In genomic region chr7:98811299-98811698, GRCh38 we compare ENCODE assay signal across 17 cellular contexts. TPM values are rescaled to one million over a fixed set of nuclear protein-coding genes. Genes with fewer than 3 reads are reported as not detected.
A peak's percentile ranks its signal among the peaks of the same experiment; 100 is the strongest.
DNase-seq lines count a peak whose midpoint lies in the region; ATAC-seq, FAIRE-seq and TF ChIP-seq lines count a peak whose summit lies in the region.
"Had no signal": no experiment of that assay in that cellular context is flagged by ENCODE, and none has a peak within 500 bp of the region (broad histone marks: within the 10 kb centered on the region; RNA-seq: fewer than 3 reads in every experiment).

No MANE protein-coding gene starts in this region.

- POLR2A ChIA-PET in GM12878 (lab: Charles Lee), result no interaction called here

- H2BK5ac ChIP-seq in neuronal stem cell (ENCODE audit: low read length), result no peak overlapping the region

- H3K4me1 Mint-ChIP-seq in stimulated activated naive CD8-positive, alpha-beta T cell treated with anti-CD3 and anti-CD28 coated beads, Interleukin-15, amount 100 ng/mL, for 72 hours, result no peaks in the 10 kb centered on the region
- H3K4me1 Mint-ChIP-seq: CD4-positive, CD25-positive, alpha-beta regulatory T cell had no signal

- H3K18ac ChIP-seq in neuronal stem cell (ENCODE audit: low read length), result peak overlapping the region; percentile 8

- TF ChIP-seq CTCF in GM12878 (IDR thresholded peaks at IDR 0.05 in 2 of 3, conservative IDR thresholded peaks at IDR 0.05 in 1 of 3; ENCODE audit: control insufficient read depth in 2 of 3, extremely low read depth in 1 of 3, insufficient read depth in 1 of 3, low read depth in 3 of 3, low read length in 3 of 3), result no peak

- peak overlapping the region; percentile 65 for H3K14ac ChIP-seq in neuronal stem cell (ENCODE audit: low read length)

- CTCF ChIA-PET in GM12878 (lab: Yijun Ruan, JAX), result interaction anchor here (1.4 to 1.6 kb wide), 2 partner anchors 22 to 65 kb away, joined by 3 read pairs; no protein-coding TSS in a partner anchor

- no peak overlapping the region for H2AK5ac ChIP-seq in neuronal stem cell (ENCODE audit: low read depth, low read length)

- no peaks in the 10 kb centered on the region for H3K4me1 ChIP-seq in GM12878 (ENCODE audit: control insufficient read depth, insufficient read depth, low read length)
- H3K4me1 ChIP-seq in neuronal stem cell (ENCODE audit: control insufficient read depth in 2 of 2, insufficient read depth in 1 of 2, low read depth in 1 of 2, low read length in 2 of 2), result peaks cover 5 to 6% of the 10 kb centered on the region in 2 donors

- peaks cover 9 to 10% of the 10 kb centered on the region in 2 donors for H3K9me3 Mint-ChIP-seq in stimulated activated naive CD8-positive, alpha-beta T cell treated with anti-CD3 and anti-CD28 coated beads, Interleukin-15, amount 100 ng/mL, for 72 hours

- SMC1A ChIA-PET in GM12878 (lab: Charles Lee; ENCODE audit: uncharacterized antibody, unreplicated experiment), result no interaction called here

- H3K27me3 Mint-ChIP-seq in stimulated activated naive CD8-positive, alpha-beta T cell treated with anti-CD3 and anti-CD28 coated beads, Interleukin-15, amount 100 ng/mL, for 72 hours, result no peaks in the 10 kb centered on the region
- H3K27me3 Mint-ChIP-seq: CD4-positive, CD25-positive, alpha-beta regulatory T cell had no signal

- no TSS peak for BruUV-seq in GM12878 (replicated peaks; lab: Mats Ljungman, UMichigan)

- H2AFZ ChIP-seq in GM12878 (ENCODE audit: control insufficient read depth, low read depth, low read length) (no peak overlapping the region), neuronal stem cell (ENCODE audit: low read length) (no peak overlapping the region)
- H2AFZ ChIP-seq: GM23338 had no signal

- no peak overlapping the region for H3K4ac ChIP-seq in neuronal stem cell (ENCODE audit: low read length)

- TF ChIP-seq EP300 in GM12878 (IDR thresholded peaks at IDR 0.05; ENCODE audit: borderline replicate concordance in 1 of 2, control insufficient read depth in 1 of 2, low read depth in 2 of 2, low read length in 2 of 2), result no peak

- peak; percentile 48 for ATAC-seq in stimulated activated naive CD8-positive, alpha-beta T cell treated with anti-CD3 and anti-CD28 coated beads, Interleukin-15, amount 100 ng/mL, for 72 hours
- no peak for ATAC-seq in stimulated activated naive CD8-positive, alpha-beta T cell treated with anti-CD3 and anti-CD28 coated beads, Interleukin-15, Interleukin-2, amounts not matched to agents 100 U/mL and 50 U/mL, for 24 hours
- no peak for ATAC-seq in GM12878
- ATAC-seq in HG03135 (IDR thresholded peaks at IDR 0.05; ENCODE audit: unreplicated experiment), result no peak
- ATAC-seq: GM23338, K562 had no signal

- H2BK120ac ChIP-seq in neuronal stem cell (ENCODE audit: low read depth, low read length), result no peak overlapping the region

- H3K9ac ChIP-seq in GM12878 (ENCODE audit: control insufficient read depth, insufficient read depth, low read length) (no peak overlapping the region), neuronal stem cell (ENCODE audit: low read depth, low read length, poor library complexity) (peak overlapping the region; percentile 76)
- H3K9ac ChIP-seq: BLaER1 treated with 17β-estradiol and CSF1 and Interleukin-3, amounts not matched to agents 10 nM and 100 nM had no signal

- no peak overlapping the region for H3K4me2 ChIP-seq in GM12878 (ENCODE audit: control insufficient read depth, insufficient read depth)
- no peak overlapping the region for H3K4me2 ChIP-seq in neuronal stem cell (ENCODE audit: insufficient read depth, low read length, poor library complexity, severe bottlenecking)
- H3K4me2 ChIP-seq: BLaER1 treated with 17β-estradiol and CSF1 and Interleukin-3, amounts not matched to agents 10 nM and 100 nM; GM23338 had no signal

- no peaks in the 10 kb centered on the region for H4K20me1 ChIP-seq in GM12878 (ENCODE audit: control insufficient read depth, insufficient read depth)
- H4K20me1 ChIP-seq: BLaER1 treated with 17β-estradiol and CSF1 and Interleukin-3, amounts not matched to agents 10 nM and 100 nM had no signal

- no peak overlapping the region for H3K27ac ChIP-seq in GM12878 (ENCODE audit: control insufficient read depth, insufficient read depth)
- no peak overlapping the region for H3K27ac ChIP-seq in neuronal stem cell (replicated peaks; ENCODE audit: low read length)
- H3K27ac ChIP-seq: BLaER1 treated with 17β-estradiol and CSF1 and Interleukin-3, amounts not matched to agents 10 nM and 100 nM had no signal

- H3K27me3 ChIP-seq in GM12878 (replicated peaks in 1 of 2; ENCODE audit: control insufficient read depth in 2 of 2, insufficient read depth in 2 of 2, low read length in 1 of 2) (no peaks in the 10 kb centered on the region), neuronal stem cell (ENCODE audit: control insufficient read depth in 3 of 3, insufficient read depth in 3 of 3, low read depth in 1 of 3, low read length in 3 of 3) (no peaks in the 10 kb centered on the region)
- H3K27me3 ChIP-seq: BLaER1 treated with 17β-estradiol and CSF1 and Interleukin-3, amounts not matched to agents 10 nM and 100 nM had no signal

- H3K9me3 ChIP-seq in GM12878 (replicated peaks; ENCODE audit: control insufficient read depth, insufficient read depth, low read length) (peaks cover 4% of the 10 kb centered on the region; the same call in 1 of the 3 replicates), neuronal stem cell (replicated peaks in 1 of 2; ENCODE audit: control insufficient read depth in 2 of 2, insufficient read depth in 1 of 2, low read depth in 1 of 2, low read length in 2 of 2) (peaks cover 0 to 8% of the 10 kb centered on the region in 2 donors)
- H3K9me3 ChIP-seq: HAP-1 had no signal

- in situ Hi-C loops in GM12878 (cut with MboI), result no loop called here

- no peak for DNase-seq in stimulated activated naive CD8-positive, alpha-beta T cell treated with anti-CD3 and anti-CD28 coated beads, Interleukin-15, amount 100 ng/mL, for 72 hours
- no peak for DNase-seq in stimulated activated naive CD8-positive, alpha-beta T cell treated with anti-CD3 and anti-CD28 coated beads, Interleukin-15, Interleukin-2, amounts not matched to agents 100 U/mL and 50 U/mL, for 24 hours
- DNase-seq in GM12878 (ENCODE audit: low read depth, low spot score), result no peak
- DNase-seq in neuronal stem cell (ENCODE audit: low spot score), result no peak
- no peak for DNase-seq in GM03348 (ENCODE audit: low spot score)
- no peak for DNase-seq in NCI-H345 (lab: John Stamatoyannopoulos, UW)
- DNase-seq in pons (ENCODE audit: low spot score), result no peak
- DNase-seq: 8988T; ACHN; Calu3; CD4-positive, CD25-positive, alpha-beta regulatory T cell; DMS 273 treated with DMSO at 0.1 percent for 48 hours had no signal

- TF ChIP-seq POLR2A in GM12878 (IDR thresholded peaks at IDR 0.05; ENCODE audit: low read depth, low read length), result no peak

- peak; percentile 98 for FAIRE-seq in GM12878 (lab: Jason Lieb, UNC)

- no peak overlapping the region for H3K4me3 ChIP-seq in GM12878
- H3K4me3 ChIP-seq in neuronal stem cell (ENCODE audit: low read length in 2 of 2), result no peak overlapping the region
- H3K4me3 ChIP-seq: BLaER1 treated with 17β-estradiol and CSF1 and Interleukin-3, amounts not matched to agents 10 nM and 100 nM; GM23338; HAP-1; K562 had no signal

- H3K79me1 ChIP-seq in neuronal stem cell (ENCODE audit: low read depth, low read length), result peaks cover 2% of the 10 kb centered on the region

- intact Hi-C loops in GM12878 (cut with micrococcal nuclease; ENCODE audit: unreplicated experiment), result no loop called here

- peak overlapping the region; percentile 19 for H2BK12ac ChIP-seq in neuronal stem cell (ENCODE audit: low read length)

- 8% methylated on average over 1 of the region's 1 CpG for WGBS in GM12878 (ENCODE audit: insufficient coverage, insufficient replicate concordance, low lambda C conversion rate, missing lambda C conversion rate)
- no CpG with 5 or more reads among the region's 1 CpG for WGBS in neuronal stem cell (ENCODE audit: extremely low coverage in 2 of 2, insufficient read length in 2 of 2, insufficient replicate concordance in 1 of 2), 2 donors

- H3K36me3 ChIP-seq in GM12878 (ENCODE audit: control insufficient read depth in 2 of 2, insufficient read depth in 2 of 2, low read length in 1 of 2) (no peaks in the 10 kb centered on the region), neuronal stem cell (replicated peaks in 1 of 2; ENCODE audit: control insufficient read depth in 2 of 2, insufficient read depth in 2 of 2, low read length in 2 of 2) (no peaks in the 10 kb centered on the region)
- H3K36me3 ChIP-seq: BLaER1 treated with 17β-estradiol and CSF1 and Interleukin-3, amounts not matched to agents 10 nM and 100 nM; HAP-1 had no signal

- no peak overlapping the region for H2BK15ac ChIP-seq in neuronal stem cell (ENCODE audit: low read length)

- RAD21 ChIA-PET in GM12878 (lab: Charles Lee; ENCODE audit: unreplicated experiment), result no interaction called here

- TF ChIP-seq RAD21 in GM12878 (IDR thresholded peaks at IDR 0.05; ENCODE audit: insufficient read depth, low read depth, low read length), result no peak

- no peak overlapping the region for H4K8ac ChIP-seq in neuronal stem cell (ENCODE audit: low read depth, low read length)

- peak overlapping the region; percentile 53 for H3K23ac ChIP-seq in neuronal stem cell (ENCODE audit: low read depth, low read length, poor library complexity)

- no peaks in the 10 kb centered on the region for H3K79me2 ChIP-seq in GM12878 (ENCODE audit: control insufficient read depth, insufficient read depth, low read length)

- H3K27ac Mint-ChIP-seq in stimulated activated naive CD8-positive, alpha-beta T cell treated with anti-CD3 and anti-CD28 coated beads, Interleukin-15, amount 100 ng/mL, for 72 hours, result peak overlapping the region in 1 of 2 donors; percentile 12
- H3K27ac Mint-ChIP-seq: CD4-positive, CD25-positive, alpha-beta regulatory T cell; GM23338 had no signal

- H3K4me3 Mint-ChIP-seq in stimulated activated naive CD8-positive, alpha-beta T cell treated with anti-CD3 and anti-CD28 coated beads, Interleukin-15, amount 100 ng/mL, for 72 hours, result no peak overlapping the region
- H3K4me3 Mint-ChIP-seq: CD4-positive, CD25-positive, alpha-beta regulatory T cell; GM23338 had no signal

- H4K91ac ChIP-seq in neuronal stem cell (ENCODE audit: low read depth, low read length, poor library complexity), result no peak overlapping the region

RNA-seq across cellular contexts. Expression of gene TMEM130, which starts 58.5 kb away (rescaled TPM):
- total RNA-seq in GM12878 (2013; cell fraction: nucleolus; rRNA removed), result not detected in 2 replicates
- total RNA-seq in GM12878 (2014; rRNA removed), result 0.11 TPM in 1 of 2 replicates, not detected in the other
- total RNA-seq in GM12878 (2014; rRNA removed; fragmentation: Illumina TruSeq; extraction: Trizol), result not detected in 2 replicates
- not detected in 2 replicates for total RNA-seq in GM12878 (2021)
- polyA plus RNA-seq in GM12878 (2011; ENCODE audit: low read depth), result not detected
- 0.06 and 0.15 TPM in 2 replicates for polyA plus RNA-seq in GM12878 (2011; rRNA removed)
- 0.37 and 0.46 TPM in 2 replicates for polyA plus RNA-seq in GM12878 (2011; cell fraction: cytosol; rRNA removed)
- polyA plus RNA-seq in GM12878 (2011; cell fraction: nucleus; rRNA removed), result 0.28 and 1.0 TPM in 2 replicates
- 0.14 TPM in 1 of 2 replicates, not detected in the other for polyA plus RNA-seq in GM12878 (2012)
- polyA plus RNA-seq in GM12878 (2014; fragmentation: Illumina TruSeq; extraction: Trizol), result 0.04 TPM in 1 of 2 replicates, not detected in the other
- polyA plus RNA-seq in GM12878 (2014; fragmentation: Nextera tagmentation; extraction: Ambion mirVana), result not detected
- polyA plus RNA-seq in GM12878 (2014; rRNA removed), result not detected in 2 replicates
- polyA plus RNA-seq in GM12878 (2016; fragmentation: Nextera tagmentation; extraction: Ambion mirVana), result not detected
- polyA minus RNA-seq in GM12878 (2011; rRNA and poly(A)+ RNA removed), result 0.05 and 0.15 TPM in 2 replicates
- polyA minus RNA-seq in GM12878 (2011; cell fraction: cytosol; rRNA and poly(A)+ RNA removed), result not detected in 2 replicates
- under 0.01 TPM in 1 of 2 replicates, not detected in the other for polyA minus RNA-seq in GM12878 (2011; cell fraction: nucleus; rRNA and poly(A)+ RNA removed)
- 6.8 TPM for polyA plus RNA-seq in neuronal stem cell (2013, experiment 1 of 2)
- 7.0 TPM for polyA plus RNA-seq in neuronal stem cell (2013, experiment 2 of 2)
- total RNA-seq: Calu3; CD4-positive, CD25-positive, alpha-beta regulatory T cell had no signal
- polyA plus RNA-seq: CD4-positive, CD25-positive, alpha-beta regulatory T cell; K562 had no signal
